Comparison of ENCODE assay signal across 15 cellular contexts in the genomic region with DNA sequence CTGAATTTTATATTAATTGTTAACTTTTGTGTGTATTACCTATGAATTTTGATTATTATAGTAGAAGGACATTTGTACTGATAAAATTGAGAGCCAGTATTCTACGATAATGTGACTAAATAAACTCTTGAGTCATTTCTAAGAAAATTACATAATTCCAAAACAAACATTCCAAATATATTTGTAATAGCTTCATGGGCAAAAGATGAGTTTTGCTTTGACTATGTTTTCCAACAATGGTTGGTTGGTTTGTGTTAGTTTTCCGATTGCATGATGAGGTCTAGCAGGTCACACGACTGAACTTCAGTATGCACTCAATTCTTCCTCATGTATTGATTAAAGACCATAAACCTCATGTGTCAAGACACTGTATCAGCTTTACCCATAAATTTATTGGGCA.
DNase-seq lines count a peak whose midpoint lies in the region; ATAC-seq, FAIRE-seq and TF ChIP-seq lines count a peak whose summit lies in the region.
"Had no signal": no experiment of that assay in that cellular context is flagged by ENCODE, and none has a peak within 500 bp of the region (broad histone marks: within the 10 kb centered on the region; RNA-seq: fewer than 3 reads in every experiment).

No MANE protein-coding gene starts in this region.

- no peak for ATAC-seq in activated T-cell treated with anti-CD3 and anti-CD28 coated beads, Interleukin-2, amount 50 U/mL, for 4 hours
- no peak for ATAC-seq in HG03159 (IDR thresholded peaks at IDR 0.05; ENCODE audit: unreplicated experiment)
- ATAC-seq: left lung, natural killer cell had no signal

- no peak overlapping the region for H3K4me3 Mint-ChIP-seq in activated T-cell treated with anti-CD3 and anti-CD28 coated beads, Interleukin-2, amount 50 U/mL, for 4 hours
- H3K4me3 Mint-ChIP-seq: endodermal cell, natural killer cell had no signal

- no peaks in the 10 kb centered on the region for H3K27me3 Mint-ChIP-seq in activated T-cell treated with anti-CD3 and anti-CD28 coated beads, Interleukin-2, amount 50 U/mL, for 4 hours (ENCODE audit: low read depth)

- H3K4me1 Mint-ChIP-seq in activated T-cell treated with anti-CD3 and anti-CD28 coated beads, Interleukin-2, amount 50 U/mL, for 4 hours (ENCODE audit: low read depth) = peaks cover 3% of the 10 kb centered on the region
- H3K4me1 Mint-ChIP-seq: endodermal cell, natural killer cell had no signal

- no peaks in the 10 kb centered on the region for H3K36me3 ChIP-seq in bronchial epithelial cell (ENCODE audit: control insufficient read depth, insufficient read depth, low read length)
- H3K36me3 ChIP-seq: left lung, transverse colon, WERI-Rb-1 had no signal

- no peaks in the 10 kb centered on the region for H3K9me3 Mint-ChIP-seq in activated T-cell treated with anti-CD3 and anti-CD28 coated beads, Interleukin-2, amount 50 U/mL, for 4 hours
- H3K9me3 Mint-ChIP-seq: endodermal cell, natural killer cell had no signal

- no peak for TF ChIP-seq CTCF in bronchial epithelial cell (IDR thresholded peaks at IDR 0.05; ENCODE audit: insufficient read depth, low read length, severe bottlenecking)

- FAIRE-seq in A204.1 (lab: Jason Lieb, UNC) (peak; percentile 88), bronchial epithelial cell (lab: Jason Lieb, UNC) (no peak)

- no peaks in the 10 kb centered on the region for H3K27me3 ChIP-seq in bronchial epithelial cell (ENCODE audit: control insufficient read depth, insufficient read depth, low read length)
- H3K27me3 ChIP-seq: left lung, transverse colon had no signal

- no peaks in the 10 kb centered on the region for H3K36me3 Mint-ChIP-seq in activated T-cell treated with anti-CD3 and anti-CD28 coated beads, Interleukin-2, amount 50 U/mL, for 4 hours (ENCODE audit: insufficient read depth)
- H3K36me3 Mint-ChIP-seq: natural killer cell had no signal

- no peak overlapping the region for H3K4me3 ChIP-seq in bronchial epithelial cell (ENCODE audit: low read depth, low read length)
- H3K4me3 ChIP-seq: left lung, transverse colon had no signal

- DNase-seq in HuH-7.5 (ENCODE audit: low spot score) (peak; percentile 16), bronchial epithelial cell (ENCODE audit: low read depth) (peak; percentile 90), hepatic stellate cell (ENCODE audit: low spot score) (peak; percentile 22), T1000 (lab: John Stamatoyannopoulos, UW) (no peak), iPS-NIHi11 (ENCODE audit: low spot score) (no peak)
- no peak for DNase-seq in activated T-cell treated with anti-CD3 and anti-CD28 coated beads, Interleukin-2, amount 50 U/mL, for 4 hours
- DNase-seq: activated gamma-delta T cell, endodermal cell, GDM1, left lung, natural killer cell, transverse colon, WERI-Rb-1 had no signal

Comparison
In these comparisons a context has a peak if more than half of its experiments do, and no peak if none do; other contexts are left out.
1. DNase-seq: peak in HuH-7.5 (single experiment), bronchial epithelial cell (single experiment) and hepatic stellate cell (single experiment); none in T1000 (single experiment), activated T-cell treated with anti-CD3 and anti-CD28 coated beads, Interleukin-2, amount 50 U/mL, for 4 hours (single experiment) and iPS-NIHi11 (single experiment).